2 cellular contexts compared by ENCODE assay signal in genomic region chr3:50171540-50172301, GRCh38.
TF ChIP-seq lines count a peak whose summit lies in the region.

No MANE protein-coding gene starts in this region.

TF ChIP-seq in GM23338, 12 proteins besides CTCF, POLR2A, EP300 and RAD21 (continued from another document):
- TF ChIP-seq REST (IDR thresholded peaks at IDR 0.05; ENCODE audit: unreplicated experiment), result no peak
- no peak for TF ChIP-seq ZNF114 (CRISPR knock-in tag; IDR thresholded peaks at IDR 0.05)
- TF ChIP-seq NANOG (IDR thresholded peaks at IDR 0.05; ENCODE audit: borderline replicate concordance), result no peak
- no peak for TF ChIP-seq JUNB (IDR thresholded peaks at IDR 0.05; ENCODE audit: unreplicated experiment)
- no peak for TF ChIP-seq EZH2phosphoT487 (IDR thresholded peaks at IDR 0.05; ENCODE audit: unreplicated experiment)
- TF ChIP-seq ETS1 (IDR thresholded peaks at IDR 0.05), result no peak
- TF ChIP-seq CREB1 (CRISPR knock-in tag; IDR thresholded peaks at IDR 0.05; ENCODE audit: low read depth), result no peak
- TF ChIP-seq ZNF462 (CRISPR knock-in tag; IDR thresholded peaks at IDR 0.05), result no peak
- TF ChIP-seq ZNF331 (CRISPR knock-in tag; IDR thresholded peaks at IDR 0.05; ENCODE audit: low read depth), result no peak

TF ChIP-seq in liver, 16 proteins besides CTCF, POLR2A, EP300 and RAD21:
- TF ChIP-seq REST (IDR thresholded peaks at IDR 0.05) (no peak), SP1 (IDR thresholded peaks at IDR 0.05) (peak; percentile 17), HNF4A (conservative IDR thresholded peaks at IDR 0.05) (peak in 1 of 2 donors; percentile 72), RXRA (IDR thresholded peaks at IDR 0.05) (peak; percentile 69 to 74), HNF4G (IDR thresholded peaks at IDR 0.05) (no peak), ZBTB33 (IDR thresholded peaks at IDR 0.05) (no peak)
